23 cellular contexts compared by ENCODE assay signal in the genomic region with DNA sequence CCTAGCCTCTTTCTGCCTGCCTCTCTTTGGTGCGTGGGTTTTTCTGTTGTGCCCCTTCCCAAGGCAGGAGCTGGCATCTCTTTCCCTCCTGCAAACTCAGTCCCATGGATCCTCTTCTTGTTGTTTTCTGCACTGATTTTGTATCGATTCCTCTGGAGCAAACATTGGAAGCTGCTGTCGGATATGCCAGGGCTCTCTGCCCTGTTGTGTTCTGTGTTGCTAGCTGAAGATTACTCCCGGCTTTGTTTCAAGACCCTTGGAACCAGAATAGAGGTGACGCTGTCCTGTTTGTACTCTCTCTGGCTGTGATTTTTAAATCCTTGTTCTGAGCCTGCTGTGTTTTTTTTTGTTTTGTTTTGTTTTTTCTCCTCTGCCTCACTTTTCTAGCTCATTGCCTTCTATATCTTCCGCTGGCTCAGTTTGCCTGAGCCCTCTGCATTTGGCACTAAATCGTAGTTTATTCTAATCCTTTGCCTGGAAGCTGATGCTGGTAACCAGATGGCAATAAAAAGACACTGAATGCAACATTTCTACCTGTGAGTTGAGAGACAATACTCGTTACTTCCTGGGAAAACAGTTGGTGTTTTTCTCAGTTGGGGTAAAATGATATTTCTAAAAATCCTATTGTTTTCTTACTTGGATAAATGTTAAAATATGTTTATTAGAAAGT.
DNase-seq lines count a peak whose midpoint lies in the region; ATAC-seq and TF ChIP-seq lines count a peak whose summit lies in the region.
"Had no signal": no experiment of that assay in that cellular context is flagged by ENCODE, and none has a peak within 500 bp of the region (broad histone marks: within the 10 kb centered on the region; RNA-seq: fewer than 3 reads in every experiment).

No MANE protein-coding gene starts in this region.

- H3K4me2 ChIP-seq in neural progenitor cell: no peak overlapping the region
- H3K4me2 ChIP-seq: PC-9 had no signal

- H3K27ac Mint-ChIP-seq in neural progenitor cell: no peak overlapping the region
- H3K27ac Mint-ChIP-seq in natural killer cell treated with Interleukin-12 subunit alpha and Interleukin-12 subunit beta and Interleukin-15 and Interleukin-18, amount 100 ng/mL, for 72 hours: no peak overlapping the region

- no peaks in the 10 kb centered on the region for H3K79me2 ChIP-seq in neural progenitor cell (ENCODE audit: low read depth)

- no peaks in the 10 kb centered on the region for H4K20me1 ChIP-seq in neural progenitor cell (ENCODE audit: low read depth)

- H3K9me3 ChIP-seq in neural progenitor cell (ENCODE audit: low read depth): no peaks in the 10 kb centered on the region
- H3K9me3 ChIP-seq: BE2C had no signal

- H3K9ac ChIP-seq in neural progenitor cell: no peak overlapping the region

- no peak overlapping the region for H3K27ac ChIP-seq in neural progenitor cell
- H3K27ac ChIP-seq: 22Rv1, PC-9, SJCRH30 had no signal

- peaks cover 2% of the 10 kb centered on the region for H3K27me3 Mint-ChIP-seq in neural progenitor cell (ENCODE audit: insufficient read depth, low read depth)
- no peaks in the 10 kb centered on the region for H3K27me3 Mint-ChIP-seq in natural killer cell treated with Interleukin-12 subunit alpha and Interleukin-12 subunit beta and Interleukin-15 and Interleukin-18, amount 100 ng/mL, for 72 hours
- H3K27me3 Mint-ChIP-seq: CD8-positive, alpha-beta memory T cell; IgD-negative memory B cell had no signal

- no peak overlapping the region for H3K4me3 Mint-ChIP-seq in neural progenitor cell
- no peak overlapping the region for H3K4me3 Mint-ChIP-seq in natural killer cell treated with Interleukin-12 subunit alpha and Interleukin-12 subunit beta and Interleukin-15 and Interleukin-18, amount 100 ng/mL, for 72 hours
- H3K4me3 Mint-ChIP-seq: CD14-positive monocyte; CD8-positive, alpha-beta memory T cell; IgD-negative memory B cell had no signal

- no peaks in the 10 kb centered on the region for H3K36me3 ChIP-seq in neural progenitor cell
- H3K36me3 ChIP-seq: BE2C, SJCRH30 had no signal

- ATAC-seq in natural killer cell treated with Interleukin-12 subunit alpha and Interleukin-12 subunit beta and Interleukin-15 and Interleukin-18, amount 100 ng/mL, for 72 hours: no peak
- ATAC-seq: HCT116, Right ventricle myocardium inferior had no signal

- H3K4me1 ChIP-seq in neural progenitor cell: peaks cover 4% of the 10 kb centered on the region
- H3K4me1 ChIP-seq: BE2C, SJCRH30 had no signal

- H3K27me3 ChIP-seq in neural progenitor cell: no peaks in the 10 kb centered on the region
- H3K27me3 ChIP-seq: BE2C, SJCRH30 had no signal

- no peak overlapping the region for H2AFZ ChIP-seq in neural progenitor cell (replicated peaks)
- H2AFZ ChIP-seq: PC-9 had no signal

- H3K36me3 Mint-ChIP-seq in neural progenitor cell: peaks cover 14% of the 10 kb centered on the region
- H3K36me3 Mint-ChIP-seq in natural killer cell treated with Interleukin-12 subunit alpha and Interleukin-12 subunit beta and Interleukin-15 and Interleukin-18, amount 100 ng/mL, for 72 hours: no peaks in the 10 kb centered on the region

- peak; percentile 43 for DNase-seq in NCI-H1694 treated with DMSO at 0.1 percent for 48 hours (lab: John Stamatoyannopoulos, UW)
- no peak for DNase-seq in NCI-H1694 (lab: John Stamatoyannopoulos, UW)
- DNase-seq in NCI-H2171 treated with DMSO at 0.1 percent for 48 hours (lab: John Stamatoyannopoulos, UW): peak; percentile 54
- peak; percentile 43 to 77 for DNase-seq in cerebellar nuclear complex (lab: John Stamatoyannopoulos, UW)
- DNase-seq in neural progenitor cell (ENCODE audit: low spot score): peak; percentile 10
- DNase-seq in natural killer cell treated with Interleukin-12 subunit alpha and Interleukin-12 subunit beta and Interleukin-15 and Interleukin-18, amount 100 ng/mL, for 72 hours (ENCODE audit: low spot score): no peak
- DNase-seq in ureter (ENCODE audit: low spot score): no peak
- no peak for DNase-seq in KG1 (lab: John Stamatoyannopoulos, UW)
- DNase-seq: BE2C; CD8-positive, alpha-beta memory T cell; DMS79 treated with DMSO at 0.1 percent for 48 hours; NCI-H1048; NCI-H1417; NCI-H187; NCI-H2081 treated with DMSO at 0.1 percent for 48 hours; NCI-H526; PC-9; SJCRH30 had no signal

- H3F3A ChIP-seq in neural progenitor cell (ENCODE audit: low read depth): no peaks in the 10 kb centered on the region

- H3K9me3 Mint-ChIP-seq in neural progenitor cell: no peaks in the 10 kb centered on the region
- H3K9me3 Mint-ChIP-seq in natural killer cell treated with Interleukin-12 subunit alpha and Interleukin-12 subunit beta and Interleukin-15 and Interleukin-18, amount 100 ng/mL, for 72 hours: no peaks in the 10 kb centered on the region
- H3K9me3 Mint-ChIP-seq: CD8-positive, alpha-beta memory T cell; IgD-negative memory B cell had no signal

- no peak overlapping the region for H3K4me3 ChIP-seq in neural progenitor cell
- H3K4me3 ChIP-seq: PC-9, SJCRH30 had no signal

- H3K4me1 Mint-ChIP-seq in neural progenitor cell: no peaks in the 10 kb centered on the region
- no peaks in the 10 kb centered on the region for H3K4me1 Mint-ChIP-seq in natural killer cell treated with Interleukin-12 subunit alpha and Interleukin-12 subunit beta and Interleukin-15 and Interleukin-18, amount 100 ng/mL, for 72 hours (ENCODE audit: low read depth in 2 of 2)
- H3K4me1 Mint-ChIP-seq: CD8-positive, alpha-beta memory T cell had no signal

- TF ChIP-seq CTCF in neural progenitor cell (IDR thresholded peaks at IDR 0.05): no peak

Comparison
In these comparisons a context has a peak if more than half of its experiments do, and no peak if none do; other contexts are left out.
1. DNase-seq: peak in NCI-H1694 treated with DMSO at 0.1 percent for 48 hours (single experiment), NCI-H2171 treated with DMSO at 0.1 percent for 48 hours (single experiment), cerebellar nuclear complex (2 of 2) and neural progenitor cell (single experiment); none in NCI-H1694 (single experiment), natural killer cell treated with Interleukin-12 subunit alpha and Interleukin-12 subunit beta and Interleukin-15 and Interleukin-18, amount 100 ng/mL, for 72 hours (single experiment), ureter (single experiment) and KG1 (single experiment).